Comparison of ENCODE assay signal across 1 cellular context in the genomic region with DNA sequence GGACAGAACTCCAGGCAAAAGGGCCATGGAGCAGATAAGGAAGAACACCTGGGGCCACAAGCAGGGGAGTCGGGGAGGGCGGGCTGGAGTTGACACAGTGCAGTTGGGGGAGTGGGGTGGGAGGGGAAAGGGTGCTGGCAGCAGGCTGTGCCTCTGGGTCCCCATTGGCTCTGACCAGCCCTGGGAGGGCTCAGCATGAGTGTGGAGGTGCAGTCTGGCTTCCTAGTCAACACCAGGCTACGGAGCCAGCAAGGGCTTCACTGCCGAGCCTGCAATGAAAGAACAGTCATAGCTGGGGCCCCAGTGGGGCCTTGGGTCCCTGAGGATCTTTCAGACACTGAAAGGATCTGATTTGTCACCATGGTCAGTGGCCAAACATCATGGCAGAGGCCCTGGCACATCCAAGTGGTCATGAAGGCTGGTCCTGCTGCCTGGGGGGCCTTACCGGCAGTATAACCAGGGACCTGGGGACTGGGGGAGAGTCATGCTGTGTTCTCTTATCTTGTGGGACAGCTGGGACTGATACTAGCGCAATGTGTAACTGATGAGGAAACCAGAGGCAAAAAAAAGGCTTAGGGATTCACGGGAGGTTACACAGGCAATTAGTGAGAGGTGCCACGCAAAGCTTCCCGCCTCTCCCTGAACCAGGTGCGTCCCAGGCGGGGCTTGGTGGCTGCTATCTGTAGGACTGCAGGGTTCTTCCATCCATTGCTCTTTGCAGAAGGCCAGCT.
TF ChIP-seq lines count a peak whose summit lies in the region.

No MANE protein-coding gene starts in this region.

TF ChIP-seq in K562, 482 proteins besides CTCF, POLR2A, EP300 and RAD21 (continued from another document and continues in another):
- TF ChIP-seq, protein P1, sequence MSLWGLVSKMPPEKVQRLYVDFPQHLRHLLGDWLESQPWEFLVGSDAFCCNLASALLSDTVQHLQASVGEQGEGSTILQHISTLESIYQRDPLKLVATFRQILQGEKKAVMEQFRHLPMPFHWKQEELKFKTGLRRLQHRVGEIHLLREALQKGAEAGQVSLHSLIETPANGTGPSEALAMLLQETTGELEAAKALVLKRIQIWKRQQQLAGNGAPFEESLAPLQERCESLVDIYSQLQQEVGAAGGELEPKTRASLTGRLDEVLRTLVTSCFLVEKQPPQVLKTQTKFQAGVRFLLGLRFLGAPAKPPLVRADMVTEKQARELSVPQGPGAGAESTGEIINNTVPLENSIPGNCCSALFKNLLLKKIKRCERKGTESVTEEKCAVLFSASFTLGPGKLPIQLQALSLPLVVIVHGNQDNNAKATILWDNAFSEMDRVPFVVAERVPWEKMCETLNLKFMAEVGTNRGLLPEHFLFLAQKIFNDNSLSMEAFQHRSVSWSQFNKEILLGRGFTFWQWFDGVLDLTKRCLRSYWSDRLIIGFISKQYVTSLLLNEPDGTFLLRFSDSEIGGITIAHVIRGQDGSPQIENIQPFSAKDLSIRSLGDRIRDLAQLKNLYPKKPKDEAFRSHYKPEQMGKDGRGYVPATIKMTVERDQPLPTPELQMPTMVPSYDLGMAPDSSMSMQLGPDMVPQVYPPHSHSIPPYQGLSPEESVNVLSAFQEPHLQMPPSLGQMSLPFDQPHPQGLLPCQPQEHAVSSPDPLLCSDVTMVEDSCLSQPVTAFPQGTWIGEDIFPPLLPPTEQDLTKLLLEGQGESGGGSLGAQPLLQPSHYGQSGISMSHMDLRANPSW (CRISPR knock-in tag; IDR thresholded peaks at IDR 0.05) = 0 out of 2 replicates have a peak, but pooled peaks have one; percentile 27
- TF ChIP-seq DACH1 (IDR thresholded peaks at IDR 0.05; ENCODE audit: partially characterized antibody) = peak; percentile 64
- TF ChIP-seq, protein P2, sequence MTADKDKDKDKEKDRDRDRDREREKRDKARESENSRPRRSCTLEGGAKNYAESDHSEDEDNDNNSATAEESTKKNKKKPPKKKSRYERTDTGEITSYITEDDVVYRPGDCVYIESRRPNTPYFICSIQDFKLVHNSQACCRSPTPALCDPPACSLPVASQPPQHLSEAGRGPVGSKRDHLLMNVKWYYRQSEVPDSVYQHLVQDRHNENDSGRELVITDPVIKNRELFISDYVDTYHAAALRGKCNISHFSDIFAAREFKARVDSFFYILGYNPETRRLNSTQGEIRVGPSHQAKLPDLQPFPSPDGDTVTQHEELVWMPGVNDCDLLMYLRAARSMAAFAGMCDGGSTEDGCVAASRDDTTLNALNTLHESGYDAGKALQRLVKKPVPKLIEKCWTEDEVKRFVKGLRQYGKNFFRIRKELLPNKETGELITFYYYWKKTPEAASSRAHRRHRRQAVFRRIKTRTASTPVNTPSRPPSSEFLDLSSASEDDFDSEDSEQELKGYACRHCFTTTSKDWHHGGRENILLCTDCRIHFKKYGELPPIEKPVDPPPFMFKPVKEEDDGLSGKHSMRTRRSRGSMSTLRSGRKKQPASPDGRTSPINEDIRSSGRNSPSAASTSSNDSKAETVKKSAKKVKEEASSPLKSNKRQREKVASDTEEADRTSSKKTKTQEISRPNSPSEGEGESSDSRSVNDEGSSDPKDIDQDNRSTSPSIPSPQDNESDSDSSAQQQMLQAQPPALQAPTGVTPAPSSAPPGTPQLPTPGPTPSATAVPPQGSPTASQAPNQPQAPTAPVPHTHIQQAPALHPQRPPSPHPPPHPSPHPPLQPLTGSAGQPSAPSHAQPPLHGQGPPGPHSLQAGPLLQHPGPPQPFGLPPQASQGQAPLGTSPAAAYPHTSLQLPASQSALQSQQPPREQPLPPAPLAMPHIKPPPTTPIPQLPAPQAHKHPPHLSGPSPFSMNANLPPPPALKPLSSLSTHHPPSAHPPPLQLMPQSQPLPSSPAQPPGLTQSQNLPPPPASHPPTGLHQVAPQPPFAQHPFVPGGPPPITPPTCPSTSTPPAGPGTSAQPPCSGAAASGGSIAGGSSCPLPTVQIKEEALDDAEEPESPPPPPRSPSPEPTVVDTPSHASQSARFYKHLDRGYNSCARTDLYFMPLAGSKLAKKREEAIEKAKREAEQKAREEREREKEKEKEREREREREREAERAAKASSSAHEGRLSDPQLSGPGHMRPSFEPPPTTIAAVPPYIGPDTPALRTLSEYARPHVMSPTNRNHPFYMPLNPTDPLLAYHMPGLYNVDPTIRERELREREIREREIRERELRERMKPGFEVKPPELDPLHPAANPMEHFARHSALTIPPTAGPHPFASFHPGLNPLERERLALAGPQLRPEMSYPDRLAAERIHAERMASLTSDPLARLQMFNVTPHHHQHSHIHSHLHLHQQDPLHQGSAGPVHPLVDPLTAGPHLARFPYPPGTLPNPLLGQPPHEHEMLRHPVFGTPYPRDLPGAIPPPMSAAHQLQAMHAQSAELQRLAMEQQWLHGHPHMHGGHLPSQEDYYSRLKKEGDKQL (CRISPR knock-in tag; IDR thresholded peaks at IDR 0.05; ENCODE audit: borderline replicate concordance) = no peak
- TF ChIP-seq LARP7 (IDR thresholded peaks at IDR 0.05) = no peak
- TF ChIP-seq, protein P3, sequence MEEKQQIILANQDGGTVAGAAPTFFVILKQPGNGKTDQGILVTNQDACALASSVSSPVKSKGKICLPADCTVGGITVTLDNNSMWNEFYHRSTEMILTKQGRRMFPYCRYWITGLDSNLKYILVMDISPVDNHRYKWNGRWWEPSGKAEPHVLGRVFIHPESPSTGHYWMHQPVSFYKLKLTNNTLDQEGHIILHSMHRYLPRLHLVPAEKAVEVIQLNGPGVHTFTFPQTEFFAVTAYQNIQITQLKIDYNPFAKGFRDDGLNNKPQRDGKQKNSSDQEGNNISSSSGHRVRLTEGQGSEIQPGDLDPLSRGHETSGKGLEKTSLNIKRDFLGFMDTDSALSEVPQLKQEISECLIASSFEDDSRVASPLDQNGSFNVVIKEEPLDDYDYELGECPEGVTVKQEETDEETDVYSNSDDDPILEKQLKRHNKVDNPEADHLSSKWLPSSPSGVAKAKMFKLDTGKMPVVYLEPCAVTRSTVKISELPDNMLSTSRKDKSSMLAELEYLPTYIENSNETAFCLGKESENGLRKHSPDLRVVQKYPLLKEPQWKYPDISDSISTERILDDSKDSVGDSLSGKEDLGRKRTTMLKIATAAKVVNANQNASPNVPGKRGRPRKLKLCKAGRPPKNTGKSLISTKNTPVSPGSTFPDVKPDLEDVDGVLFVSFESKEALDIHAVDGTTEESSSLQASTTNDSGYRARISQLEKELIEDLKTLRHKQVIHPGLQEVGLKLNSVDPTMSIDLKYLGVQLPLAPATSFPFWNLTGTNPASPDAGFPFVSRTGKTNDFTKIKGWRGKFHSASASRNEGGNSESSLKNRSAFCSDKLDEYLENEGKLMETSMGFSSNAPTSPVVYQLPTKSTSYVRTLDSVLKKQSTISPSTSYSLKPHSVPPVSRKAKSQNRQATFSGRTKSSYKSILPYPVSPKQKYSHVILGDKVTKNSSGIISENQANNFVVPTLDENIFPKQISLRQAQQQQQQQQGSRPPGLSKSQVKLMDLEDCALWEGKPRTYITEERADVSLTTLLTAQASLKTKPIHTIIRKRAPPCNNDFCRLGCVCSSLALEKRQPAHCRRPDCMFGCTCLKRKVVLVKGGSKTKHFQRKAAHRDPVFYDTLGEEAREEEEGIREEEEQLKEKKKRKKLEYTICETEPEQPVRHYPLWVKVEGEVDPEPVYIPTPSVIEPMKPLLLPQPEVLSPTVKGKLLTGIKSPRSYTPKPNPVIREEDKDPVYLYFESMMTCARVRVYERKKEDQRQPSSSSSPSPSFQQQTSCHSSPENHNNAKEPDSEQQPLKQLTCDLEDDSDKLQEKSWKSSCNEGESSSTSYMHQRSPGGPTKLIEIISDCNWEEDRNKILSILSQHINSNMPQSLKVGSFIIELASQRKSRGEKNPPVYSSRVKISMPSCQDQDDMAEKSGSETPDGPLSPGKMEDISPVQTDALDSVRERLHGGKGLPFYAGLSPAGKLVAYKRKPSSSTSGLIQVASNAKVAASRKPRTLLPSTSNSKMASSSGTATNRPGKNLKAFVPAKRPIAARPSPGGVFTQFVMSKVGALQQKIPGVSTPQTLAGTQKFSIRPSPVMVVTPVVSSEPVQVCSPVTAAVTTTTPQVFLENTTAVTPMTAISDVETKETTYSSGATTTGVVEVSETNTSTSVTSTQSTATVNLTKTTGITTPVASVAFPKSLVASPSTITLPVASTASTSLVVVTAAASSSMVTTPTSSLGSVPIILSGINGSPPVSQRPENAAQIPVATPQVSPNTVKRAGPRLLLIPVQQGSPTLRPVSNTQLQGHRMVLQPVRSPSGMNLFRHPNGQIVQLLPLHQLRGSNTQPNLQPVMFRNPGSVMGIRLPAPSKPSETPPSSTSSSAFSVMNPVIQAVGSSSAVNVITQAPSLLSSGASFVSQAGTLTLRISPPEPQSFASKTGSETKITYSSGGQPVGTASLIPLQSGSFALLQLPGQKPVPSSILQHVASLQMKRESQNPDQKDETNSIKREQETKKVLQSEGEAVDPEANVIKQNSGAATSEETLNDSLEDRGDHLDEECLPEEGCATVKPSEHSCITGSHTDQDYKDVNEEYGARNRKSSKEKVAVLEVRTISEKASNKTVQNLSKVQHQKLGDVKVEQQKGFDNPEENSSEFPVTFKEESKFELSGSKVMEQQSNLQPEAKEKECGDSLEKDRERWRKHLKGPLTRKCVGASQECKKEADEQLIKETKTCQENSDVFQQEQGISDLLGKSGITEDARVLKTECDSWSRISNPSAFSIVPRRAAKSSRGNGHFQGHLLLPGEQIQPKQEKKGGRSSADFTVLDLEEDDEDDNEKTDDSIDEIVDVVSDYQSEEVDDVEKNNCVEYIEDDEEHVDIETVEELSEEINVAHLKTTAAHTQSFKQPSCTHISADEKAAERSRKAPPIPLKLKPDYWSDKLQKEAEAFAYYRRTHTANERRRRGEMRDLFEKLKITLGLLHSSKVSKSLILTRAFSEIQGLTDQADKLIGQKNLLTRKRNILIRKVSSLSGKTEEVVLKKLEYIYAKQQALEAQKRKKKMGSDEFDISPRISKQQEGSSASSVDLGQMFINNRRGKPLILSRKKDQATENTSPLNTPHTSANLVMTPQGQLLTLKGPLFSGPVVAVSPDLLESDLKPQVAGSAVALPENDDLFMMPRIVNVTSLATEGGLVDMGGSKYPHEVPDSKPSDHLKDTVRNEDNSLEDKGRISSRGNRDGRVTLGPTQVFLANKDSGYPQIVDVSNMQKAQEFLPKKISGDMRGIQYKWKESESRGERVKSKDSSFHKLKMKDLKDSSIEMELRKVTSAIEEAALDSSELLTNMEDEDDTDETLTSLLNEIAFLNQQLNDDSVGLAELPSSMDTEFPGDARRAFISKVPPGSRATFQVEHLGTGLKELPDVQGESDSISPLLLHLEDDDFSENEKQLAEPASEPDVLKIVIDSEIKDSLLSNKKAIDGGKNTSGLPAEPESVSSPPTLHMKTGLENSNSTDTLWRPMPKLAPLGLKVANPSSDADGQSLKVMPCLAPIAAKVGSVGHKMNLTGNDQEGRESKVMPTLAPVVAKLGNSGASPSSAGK (IDR thresholded peaks at IDR 0.05) = peak; percentile 18; the same call in 1 of the 2 replicates
- 0 out of 2 replicates have a peak, but pooled peaks have one; percentile 15 for TF ChIP-seq ZBTB7A (IDR thresholded peaks at IDR 0.05; ENCODE audit: borderline replicate concordance, control insufficient read depth, low read depth, low read length)
- peak; percentile 88 for TF ChIP-seq CEBPB (tag; IDR thresholded peaks at IDR 0.05)
- TF ChIP-seq, protein P4, sequence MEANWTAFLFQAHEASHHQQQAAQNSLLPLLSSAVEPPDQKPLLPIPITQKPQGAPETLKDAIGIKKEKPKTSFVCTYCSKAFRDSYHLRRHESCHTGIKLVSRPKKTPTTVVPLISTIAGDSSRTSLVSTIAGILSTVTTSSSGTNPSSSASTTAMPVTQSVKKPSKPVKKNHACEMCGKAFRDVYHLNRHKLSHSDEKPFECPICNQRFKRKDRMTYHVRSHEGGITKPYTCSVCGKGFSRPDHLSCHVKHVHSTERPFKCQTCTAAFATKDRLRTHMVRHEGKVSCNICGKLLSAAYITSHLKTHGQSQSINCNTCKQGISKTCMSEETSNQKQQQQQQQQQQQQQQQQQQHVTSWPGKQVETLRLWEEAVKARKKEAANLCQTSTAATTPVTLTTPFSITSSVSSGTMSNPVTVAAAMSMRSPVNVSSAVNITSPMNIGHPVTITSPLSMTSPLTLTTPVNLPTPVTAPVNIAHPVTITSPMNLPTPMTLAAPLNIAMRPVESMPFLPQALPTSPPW (CRISPR knock-in tag; IDR thresholded peaks at IDR 0.05) = peak; percentile 56; the same call in 1 of the 2 replicates
- peak; percentile 63 for TF ChIP-seq FOXM1 (IDR thresholded peaks at IDR 0.05; ENCODE audit: low read depth)
- TF ChIP-seq FOXM1 (CRISPR knock-in tag; IDR thresholded peaks at IDR 0.05; ENCODE audit: low read depth) = no peak
- TF ChIP-seq, protein P5, sequence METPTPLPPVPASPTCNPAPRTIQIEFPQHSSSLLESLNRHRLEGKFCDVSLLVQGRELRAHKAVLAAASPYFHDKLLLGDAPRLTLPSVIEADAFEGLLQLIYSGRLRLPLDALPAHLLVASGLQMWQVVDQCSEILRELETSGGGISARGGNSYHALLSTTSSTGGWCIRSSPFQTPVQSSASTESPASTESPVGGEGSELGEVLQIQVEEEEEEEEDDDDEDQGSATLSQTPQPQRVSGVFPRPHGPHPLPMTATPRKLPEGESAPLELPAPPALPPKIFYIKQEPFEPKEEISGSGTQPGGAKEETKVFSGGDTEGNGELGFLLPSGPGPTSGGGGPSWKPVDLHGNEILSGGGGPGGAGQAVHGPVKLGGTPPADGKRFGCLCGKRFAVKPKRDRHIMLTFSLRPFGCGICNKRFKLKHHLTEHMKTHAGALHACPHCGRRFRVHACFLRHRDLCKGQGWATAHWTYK (CRISPR knock-in tag; IDR thresholded peaks at IDR 0.05) = 0 out of 2 replicates have a peak, but pooled peaks have one; percentile 36
- TF ChIP-seq, protein P6, sequence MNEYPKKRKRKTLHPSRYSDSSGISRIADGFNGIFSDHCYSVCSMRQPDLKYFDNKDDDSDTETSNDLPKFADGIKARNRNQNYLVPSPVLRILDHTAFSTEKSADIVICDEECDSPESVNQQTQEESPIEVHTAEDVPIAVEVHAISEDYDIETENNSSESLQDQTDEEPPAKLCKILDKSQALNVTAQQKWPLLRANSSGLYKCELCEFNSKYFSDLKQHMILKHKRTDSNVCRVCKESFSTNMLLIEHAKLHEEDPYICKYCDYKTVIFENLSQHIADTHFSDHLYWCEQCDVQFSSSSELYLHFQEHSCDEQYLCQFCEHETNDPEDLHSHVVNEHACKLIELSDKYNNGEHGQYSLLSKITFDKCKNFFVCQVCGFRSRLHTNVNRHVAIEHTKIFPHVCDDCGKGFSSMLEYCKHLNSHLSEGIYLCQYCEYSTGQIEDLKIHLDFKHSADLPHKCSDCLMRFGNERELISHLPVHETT (CRISPR knock-in tag; conservative IDR thresholded peaks at IDR 0.05 in 1 of 2, IDR thresholded peaks at IDR 0.05 in 1 of 2) = 0 out of 4 replicates have a peak, but pooled peaks of 1 of the 2 experiments have one; percentile 39
- TF ChIP-seq ZFX (CRISPR knock-in tag; IDR thresholded peaks at IDR 0.05) = 0 out of 2 replicates have a peak, but pooled peaks have one; percentile 31
- TF ChIP-seq ZNF589 (CRISPR knock-in tag; IDR thresholded peaks at IDR 0.05; ENCODE audit: low read depth) = peak; percentile 38; the same call in 1 of the 2 replicates
- peak; percentile 93 for TF ChIP-seq TCF3 (CRISPR knock-in tag; IDR thresholded peaks at IDR 0.05)
- TF ChIP-seq ZNF133 (CRISPR knock-in tag; IDR thresholded peaks at IDR 0.05) = no peak
- TF ChIP-seq BCOR (IDR thresholded peaks at IDR 0.05) = peak; percentile 55; the same call in 1 of the 2 replicates
- no peak for TF ChIP-seq NBN (IDR thresholded peaks at IDR 0.05; ENCODE audit: low read depth)
- no peak for TF ChIP-seq TFAM (CRISPR knock-in tag; conservative IDR thresholded peaks at IDR 0.05)
- no peak for TF ChIP-seq SAFB2 (IDR thresholded peaks at IDR 0.05; ENCODE audit: borderline replicate concordance, low read depth, low read length, severe bottlenecking)
- peak; percentile 75; the same call in 1 of the 2 replicates for TF ChIP-seq HDAC2 (IDR thresholded peaks at IDR 0.05)
- TF ChIP-seq JUN (IDR thresholded peaks at IDR 0.05; ENCODE audit: borderline replicate concordance, low read depth, low read length) = no peak
- TF ChIP-seq JUN (CRISPR knock-in tag; IDR thresholded peaks at IDR 0.05; ENCODE audit: borderline replicate concordance) = no peak
- TF ChIP-seq MAFG (tag; conservative IDR thresholded peaks at IDR 0.05) = 0 out of 2 replicates have a peak, but pooled peaks have one; percentile 9
- TF ChIP-seq JUND (IDR thresholded peaks at IDR 0.05; ENCODE audit: borderline replicate concordance, low read depth, low read length) = peak; percentile 61
- TF ChIP-seq JUND (tag; IDR thresholded peaks at IDR 0.05; ENCODE audit: borderline replicate concordance, low read depth, low read length) = peak; percentile 62; the same call in 2 of the 3 replicates
